In genomic region chr22:47786650-47787290, GRCh38 we compare ENCODE assay signal across 16 cellular contexts.
DNase-seq lines count a peak whose midpoint lies in the region; ATAC-seq and TF ChIP-seq lines count a peak whose summit lies in the region.
"Had no signal": no experiment of that assay in that cellular context is flagged by ENCODE, and none has a peak within 500 bp of the region (broad histone marks: within the 10 kb centered on the region; RNA-seq: fewer than 3 reads in every experiment).

No MANE protein-coding gene starts in this region.

- TF ChIP-seq CTCF in CD14-positive monocyte (IDR thresholded peaks at IDR 0.05): no peak
- no peak for TF ChIP-seq CTCF in chondrocyte (IDR thresholded peaks at IDR 0.05)

- peaks cover 13 to 32% (median 18%) of the 10 kb centered on the region in 7 donors for H3K9me3 Mint-ChIP-seq in CD14-positive monocyte
- H3K9me3 Mint-ChIP-seq in chondrocyte (ENCODE audit: low read depth): peaks cover 12% of the 10 kb centered on the region
- peaks cover 6% of the 10 kb centered on the region in 2 donors for H3K9me3 Mint-ChIP-seq in stimulated activated naive B cell treated with anti-CD40 and anti-IgM and Interleukin-4, amounts not matched to agents 10 μg/mL and 1 μg/mL and 100 μg/mL, for 72 hours

- peaks cover 0 to 9% (median 4%) of the 10 kb centered on the region in 3 donors for H3K27me3 Mint-ChIP-seq in CD14-positive monocyte (ENCODE audit: low read depth in 3 of 3)
- H3K27me3 Mint-ChIP-seq in chondrocyte (ENCODE audit: low read depth): no peaks in the 10 kb centered on the region
- H3K27me3 Mint-ChIP-seq in stimulated activated naive B cell treated with anti-CD40 and anti-IgM and Interleukin-4, amounts not matched to agents 10 μg/mL and 1 μg/mL and 100 μg/mL, for 72 hours: peaks cover 36 to 58% of the 10 kb centered on the region in 2 donors

- H3K4me1 Mint-ChIP-seq in CD14-positive monocyte: no peaks in the 10 kb centered on the region
- H3K4me1 Mint-ChIP-seq in chondrocyte (ENCODE audit: low read depth): peaks cover 13% of the 10 kb centered on the region
- H3K4me1 Mint-ChIP-seq in stimulated activated naive B cell treated with anti-CD40 and anti-IgM and Interleukin-4, amounts not matched to agents 10 μg/mL and 1 μg/mL and 100 μg/mL, for 72 hours: no peaks in the 10 kb centered on the region

- H3K4me3 Mint-ChIP-seq in CD14-positive monocyte (no peak overlapping the region), chondrocyte (ENCODE audit: unreplicated experiment) (no peak overlapping the region)
- H3K4me3 Mint-ChIP-seq in stimulated activated naive B cell treated with anti-CD40 and anti-IgM and Interleukin-4, amounts not matched to agents 10 μg/mL and 1 μg/mL and 100 μg/mL, for 72 hours: no peak overlapping the region
- H3K4me3 Mint-ChIP-seq: CD4-positive, alpha-beta memory T cell; HFFc6 had no signal

- no peaks in the 10 kb centered on the region for H3K36me3 Mint-ChIP-seq in CD14-positive monocyte
- no peaks in the 10 kb centered on the region for H3K36me3 Mint-ChIP-seq in chondrocyte (ENCODE audit: low read depth)
- H3K36me3 Mint-ChIP-seq in stimulated activated naive B cell treated with anti-CD40 and anti-IgM and Interleukin-4, amounts not matched to agents 10 μg/mL and 1 μg/mL and 100 μg/mL, for 72 hours: peaks cover 0 to 3% of the 10 kb centered on the region in 2 donors

- H3K27ac Mint-ChIP-seq in CD14-positive monocyte (no peak overlapping the region), chondrocyte (ENCODE audit: unreplicated experiment) (no peak overlapping the region)
- H3K27ac Mint-ChIP-seq in stimulated activated naive B cell treated with anti-CD40 and anti-IgM and Interleukin-4, amounts not matched to agents 10 μg/mL and 1 μg/mL and 100 μg/mL, for 72 hours: no peak overlapping the region
- H3K27ac Mint-ChIP-seq: CD4-positive, alpha-beta memory T cell; HFFc6 had no signal

- ATAC-seq in stimulated activated naive B cell treated with anti-CD40 and anti-IgM and Interleukin-4, amounts not matched to agents 10 μg/mL and 1 μg/mL and 100 μg/mL, for 72 hours (replicated peaks): no peak
- ATAC-seq: HCT116 had no signal

- DNase-seq in CD14-positive monocyte (ENCODE audit: low spot score): peak; percentile 34
- DNase-seq in chondrocyte (ENCODE audit: low spot score): peak; percentile 72
- DNase-seq in posterior vena cava (ENCODE audit: low spot score): peak; percentile 68
- DNase-seq in stimulated activated CD4-positive, alpha-beta T cell treated with anti-CD3 and anti-CD28 coated beads, Interleukin-15, amount 100 ng/mL, for 24 hours: no peak
- DNase-seq in stimulated activated naive B cell treated with anti-CD40 and anti-IgM and Interleukin-4, amounts not matched to agents 10 μg/mL and 1 μg/mL and 100 μg/mL, for 72 hours: no peak
- no peak for DNase-seq in COLO829 (ENCODE audit: low spot score)
- DNase-seq: ACHN; AML-193; CD4-positive, alpha-beta memory T cell; DMS153; DMS79 treated with DMSO at 0.1 percent for 48 hours; GF-D8; GOT3; H7; HFFc6 had no signal

- intact Hi-C loops in CD14-positive monocyte (cut with micrococcal nuclease): no loop called here
- intact Hi-C loops in posterior vena cava (cut with DNase I): no loop called here

Comparison
In these comparisons a context has a peak if more than half of its experiments do, and no peak if none do; other contexts are left out.
1. DNase-seq: peak in CD14-positive monocyte (single experiment), chondrocyte (single experiment) and posterior vena cava (single experiment); none in stimulated activated CD4-positive, alpha-beta T cell treated with anti-CD3 and anti-CD28 coated beads, Interleukin-15, amount 100 ng/mL, for 24 hours (single experiment), stimulated activated naive B cell treated with anti-CD40 and anti-IgM and Interleukin-4, amounts not matched to agents 10 μg/mL and 1 μg/mL and 100 μg/mL, for 72 hours (single experiment) and COLO829 (single experiment).